ENCODE assay signal across 1 cellular context in the genomic region with DNA sequence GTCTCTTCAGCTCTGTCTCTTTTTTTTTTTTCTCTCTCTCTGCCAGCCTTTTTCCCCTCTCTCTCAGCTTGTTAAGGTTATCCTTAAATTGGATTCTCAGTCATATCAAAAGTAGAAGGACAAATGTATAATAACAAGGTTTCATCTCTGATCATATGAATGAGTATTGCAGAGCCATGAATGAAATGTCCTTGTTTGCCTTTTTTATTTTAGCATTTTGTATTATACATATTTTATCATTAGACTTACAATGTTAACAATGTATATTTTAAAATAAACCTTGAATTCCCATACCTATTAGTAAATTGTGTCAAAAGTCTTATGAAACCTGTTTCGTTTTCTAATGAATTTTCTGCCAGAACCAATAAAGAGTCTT.
TF ChIP-seq lines count a peak whose summit lies in the region.

No MANE protein-coding gene starts in this region.

TF ChIP-seq in liver, 16 proteins besides CTCF, POLR2A, EP300 and RAD21 (continued from another document):
- TF ChIP-seq, protein P1, sequence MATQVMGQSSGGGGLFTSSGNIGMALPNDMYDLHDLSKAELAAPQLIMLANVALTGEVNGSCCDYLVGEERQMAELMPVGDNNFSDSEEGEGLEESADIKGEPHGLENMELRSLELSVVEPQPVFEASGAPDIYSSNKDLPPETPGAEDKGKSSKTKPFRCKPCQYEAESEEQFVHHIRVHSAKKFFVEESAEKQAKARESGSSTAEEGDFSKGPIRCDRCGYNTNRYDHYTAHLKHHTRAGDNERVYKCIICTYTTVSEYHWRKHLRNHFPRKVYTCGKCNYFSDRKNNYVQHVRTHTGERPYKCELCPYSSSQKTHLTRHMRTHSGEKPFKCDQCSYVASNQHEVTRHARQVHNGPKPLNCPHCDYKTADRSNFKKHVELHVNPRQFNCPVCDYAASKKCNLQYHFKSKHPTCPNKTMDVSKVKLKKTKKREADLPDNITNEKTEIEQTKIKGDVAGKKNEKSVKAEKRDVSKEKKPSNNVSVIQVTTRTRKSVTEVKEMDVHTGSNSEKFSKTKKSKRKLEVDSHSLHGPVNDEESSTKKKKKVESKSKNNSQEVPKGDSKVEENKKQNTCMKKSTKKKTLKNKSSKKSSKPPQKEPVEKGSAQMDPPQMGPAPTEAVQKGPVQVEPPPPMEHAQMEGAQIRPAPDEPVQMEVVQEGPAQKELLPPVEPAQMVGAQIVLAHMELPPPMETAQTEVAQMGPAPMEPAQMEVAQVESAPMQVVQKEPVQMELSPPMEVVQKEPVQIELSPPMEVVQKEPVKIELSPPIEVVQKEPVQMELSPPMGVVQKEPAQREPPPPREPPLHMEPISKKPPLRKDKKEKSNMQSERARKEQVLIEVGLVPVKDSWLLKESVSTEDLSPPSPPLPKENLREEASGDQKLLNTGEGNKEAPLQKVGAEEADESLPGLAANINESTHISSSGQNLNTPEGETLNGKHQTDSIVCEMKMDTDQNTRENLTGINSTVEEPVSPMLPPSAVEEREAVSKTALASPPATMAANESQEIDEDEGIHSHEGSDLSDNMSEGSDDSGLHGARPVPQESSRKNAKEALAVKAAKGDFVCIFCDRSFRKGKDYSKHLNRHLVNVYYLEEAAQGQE (IDR thresholded peaks at IDR 0.05): no peak
- no peak for TF ChIP-seq RXRA (IDR thresholded peaks at IDR 0.05)
